In the genomic region with DNA sequence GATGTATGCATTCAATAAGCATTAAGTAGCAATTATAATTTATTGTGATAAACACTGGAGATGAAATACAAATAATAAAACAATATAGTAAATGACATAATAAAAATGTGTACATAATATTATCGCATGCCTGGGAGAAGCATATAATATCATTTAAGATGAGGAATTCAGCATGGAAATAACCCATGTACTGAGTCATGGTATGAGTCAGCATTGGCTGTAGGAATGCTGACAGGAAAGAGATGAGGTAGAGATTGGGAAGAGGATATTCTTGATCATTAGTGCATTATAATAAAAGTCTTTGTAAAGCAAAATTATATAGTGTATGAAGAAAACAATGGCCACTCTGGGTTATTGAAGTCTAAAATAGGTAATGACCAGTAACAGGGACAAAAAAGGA, we compare ENCODE assay signal across 2 cellular contexts.
TF ChIP-seq lines count a peak whose summit lies in the region.

No MANE protein-coding gene starts in this region.

TF ChIP-seq in A549, 52 proteins besides CTCF, POLR2A, EP300 and RAD21:
- TF ChIP-seq, protein P1, sequence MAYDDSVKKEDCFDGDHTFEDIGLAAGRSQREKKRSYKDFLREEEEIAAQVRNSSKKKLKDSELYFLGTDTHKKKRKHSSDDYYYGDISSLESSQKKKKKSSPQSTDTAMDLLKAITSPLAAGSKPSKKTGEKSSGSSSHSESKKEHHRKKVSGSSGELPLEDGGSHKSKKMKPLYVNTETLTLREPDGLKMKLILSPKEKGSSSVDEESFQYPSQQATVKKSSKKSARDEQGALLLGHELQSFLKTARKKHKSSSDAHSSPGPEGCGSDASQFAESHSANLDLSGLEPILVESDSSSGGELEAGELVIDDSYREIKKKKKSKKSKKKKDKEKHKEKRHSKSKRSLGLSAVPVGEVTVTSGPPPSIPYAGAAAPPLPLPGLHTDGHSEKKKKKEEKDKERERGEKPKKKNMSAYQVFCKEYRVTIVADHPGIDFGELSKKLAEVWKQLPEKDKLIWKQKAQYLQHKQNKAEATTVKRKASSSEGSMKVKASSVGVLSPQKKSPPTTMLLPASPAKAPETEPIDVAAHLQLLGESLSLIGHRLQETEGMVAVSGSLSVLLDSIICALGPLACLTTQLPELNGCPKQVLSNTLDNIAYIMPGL (CRISPR knock-in tag; IDR thresholded peaks at IDR 0.05; ENCODE audit: borderline replicate concordance), result no peak
- TF ChIP-seq GATA3 (IDR thresholded peaks at IDR 0.05; ENCODE audit: borderline replicate concordance) (0 out of 2 replicates have a peak, but pooled peaks have one; percentile 40), JUNB (IDR thresholded peaks at IDR 0.05) (0 out of 2 replicates have a peak, but pooled peaks have one; percentile 40), MAFK (IDR thresholded peaks at IDR 0.05; ENCODE audit: partially characterized antibody) (peak; percentile 79), NPAS2 (CRISPR knock-in tag; IDR thresholded peaks at IDR 0.05; ENCODE audit: borderline replicate concordance) (no peak), FOSL2 (IDR thresholded peaks at IDR 0.05) (no peak), FOSL2 (CRISPR knock-in tag; IDR thresholded peaks at IDR 0.05) (peak; percentile 86)

TF ChIP-seq in IMR-90, 13 proteins besides CTCF, POLR2A, EP300 and RAD21:
- no peak for TF ChIP-seq MAZ (IDR thresholded peaks at IDR 0.05; ENCODE audit: borderline replicate concordance, low read depth, low read length)
- TF ChIP-seq MAFK (IDR thresholded peaks at IDR 0.05; ENCODE audit: low read depth, low read length), result peak; percentile 67; the same call in 1 of the 2 replicates
- TF ChIP-seq BHLHE40 (IDR thresholded peaks at IDR 0.05; ENCODE audit: low read depth, low read length), result no peak
- peak; percentile 69; the same call in 1 of the 2 replicates for TF ChIP-seq NFE2L2 (IDR thresholded peaks at IDR 0.05; ENCODE audit: low read depth, low read length)
- TF ChIP-seq FOS (IDR thresholded peaks at IDR 0.05; ENCODE audit: low read depth, low read length), result peak; percentile 77; the same call in 1 of the 2 replicates
TF ChIP-seq in IMR-90: peak in this region for 3.
